In the genomic region with DNA sequence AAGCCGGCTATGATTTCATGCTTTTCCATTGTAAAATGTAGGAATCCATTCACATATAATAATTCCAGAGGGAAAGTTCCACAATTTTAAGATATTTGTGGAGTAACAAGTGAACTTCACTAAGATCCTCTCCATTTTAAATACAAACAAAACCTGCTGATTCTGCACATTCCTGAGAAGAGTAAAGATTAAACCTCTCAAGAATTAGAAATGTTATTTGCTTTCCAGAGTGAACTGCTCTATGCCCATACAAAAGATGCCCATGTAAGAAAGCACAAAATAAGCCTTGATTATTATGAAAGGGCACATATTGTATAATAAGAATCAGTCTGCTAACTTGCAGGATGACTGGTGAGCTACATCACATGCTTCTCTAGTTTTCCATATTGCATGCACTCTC, we compare ENCODE assay signal across 21 cellular contexts.
"Had no signal": no experiment of that assay in that cellular context is flagged by ENCODE, and none has a peak within 500 bp of the region (broad histone marks: within the 10 kb centered on the region; RNA-seq: fewer than 3 reads in every experiment).

No MANE protein-coding gene starts in this region.

- H3K27me3 ChIP-seq: MG63 had no signal

- H3K9me3 ChIP-seq: MG63 had no signal

- H3K27ac ChIP-seq: RWPE1 had no signal

- ATAC-seq: Panc1, PC-3, SK-N-SH treated with all-trans-retinoic acid at 6 μM for 48 hours had no signal

- H3K4me3 ChIP-seq: MG63 had no signal

- H3K36me3 ChIP-seq: MG63 had no signal

- DNase-seq: Karpas-422; KG1; MG63; NCI-H1092; NCI-H1105 treated with DMSO at 0.1 percent for 48 hours; NCI-H1417 treated with DMSO at 0.1 percent for 48 hours; NCI-H146; NCI-H1694 treated with DMSO at 0.1 percent for 48 hours; NCI-H1930; NCI-H2081; NCI-H2107; NCI-H2227 treated with DMSO at 0.1 percent for 48 hours; NCI-H524; NCI-H526 treated with DMSO at 0.1 percent for 48 hours; NCI-H774; NK-92 treated with Interleukin-12 subunit alpha and Interleukin-12 subunit beta, amount 100 ng/mL, for 24 hours; PC-3; SHP77 had no signal
